In the genomic region with DNA sequence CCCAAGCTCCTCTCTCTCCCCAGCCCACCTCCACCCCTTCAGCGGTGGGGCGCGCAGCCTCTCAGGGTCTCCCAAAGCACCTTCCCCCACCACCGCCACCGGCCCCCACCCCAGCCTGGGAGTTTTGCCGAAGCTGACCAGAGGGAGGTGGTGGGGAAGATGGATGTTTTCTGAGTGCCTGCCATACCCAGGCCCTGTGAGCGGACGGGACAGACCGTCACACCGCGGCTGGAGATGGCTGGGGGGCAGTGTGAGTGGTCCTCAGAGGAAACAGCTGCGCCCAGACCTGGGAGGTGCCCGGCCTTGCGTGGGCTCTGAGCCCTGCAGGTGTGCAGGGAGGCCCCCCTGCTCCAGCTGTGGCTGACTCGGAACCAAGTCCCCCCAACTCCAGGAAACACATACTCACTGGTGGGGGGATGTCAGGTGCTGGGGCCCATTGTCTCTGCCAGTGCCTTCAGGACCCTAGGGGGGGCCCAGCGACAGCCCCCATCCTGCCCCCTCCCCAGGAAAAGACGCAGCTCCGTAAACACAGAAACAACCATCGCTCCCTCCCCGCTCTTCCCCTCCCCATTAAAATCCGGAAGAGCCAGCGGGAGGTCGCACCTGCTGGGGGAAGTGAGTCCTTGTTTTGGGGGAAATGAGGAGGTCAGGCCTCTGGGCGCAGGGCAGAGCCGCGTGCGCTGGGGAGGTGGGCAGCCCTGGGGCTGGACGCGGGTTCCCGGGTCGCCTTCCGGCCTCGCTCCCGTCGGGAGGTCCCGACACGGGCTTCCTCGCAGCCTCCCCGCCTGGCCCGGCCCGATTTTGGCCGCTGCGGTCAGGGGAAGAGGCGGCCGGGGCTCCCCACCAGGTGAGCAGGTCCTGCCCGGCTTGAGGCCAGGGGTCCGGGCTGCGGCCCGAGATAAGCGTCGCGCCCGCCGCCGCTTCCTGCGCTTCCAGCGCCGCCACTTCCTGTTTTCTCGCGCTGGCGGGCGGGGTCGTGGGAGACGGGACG, we compare ENCODE assay signal across 1 cellular context.
TF ChIP-seq lines count a peak whose summit lies in the region.

No MANE protein-coding gene starts in this region.

TF ChIP-seq in K562, 482 proteins besides CTCF, POLR2A, EP300 and RAD21 (continued from another document and continues in another):
- TF ChIP-seq, protein P1, sequence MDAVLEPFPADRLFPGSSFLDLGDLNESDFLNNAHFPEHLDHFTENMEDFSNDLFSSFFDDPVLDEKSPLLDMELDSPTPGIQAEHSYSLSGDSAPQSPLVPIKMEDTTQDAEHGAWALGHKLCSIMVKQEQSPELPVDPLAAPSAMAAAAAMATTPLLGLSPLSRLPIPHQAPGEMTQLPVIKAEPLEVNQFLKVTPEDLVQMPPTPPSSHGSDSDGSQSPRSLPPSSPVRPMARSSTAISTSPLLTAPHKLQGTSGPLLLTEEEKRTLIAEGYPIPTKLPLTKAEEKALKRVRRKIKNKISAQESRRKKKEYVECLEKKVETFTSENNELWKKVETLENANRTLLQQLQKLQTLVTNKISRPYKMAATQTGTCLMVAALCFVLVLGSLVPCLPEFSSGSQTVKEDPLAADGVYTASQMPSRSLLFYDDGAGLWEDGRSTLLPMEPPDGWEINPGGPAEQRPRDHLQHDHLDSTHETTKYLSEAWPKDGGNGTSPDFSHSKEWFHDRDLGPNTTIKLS (IDR thresholded peaks at IDR 0.05; ENCODE audit: borderline replicate concordance, low read depth): no peak
- TF ChIP-seq RAD51 (IDR thresholded peaks at IDR 0.05; ENCODE audit: borderline replicate concordance, low read depth) (no peak), ZNF699 (CRISPR knock-in tag; IDR thresholded peaks at IDR 0.05; ENCODE audit: insufficient replicate concordance) (no peak), EP400 (IDR thresholded peaks at IDR 0.05) (peak; percentile 13; the same call in 1 of the 2 replicates), POLR3G (IDR thresholded peaks at IDR 0.05; ENCODE audit: extremely low read depth, insufficient read length, insufficient replicate concordance) (no peak), CBFA2T3 (IDR thresholded peaks at IDR 0.05) (peak; percentile 76), ARHGAP35 (IDR thresholded peaks at IDR 0.05; ENCODE audit: partially characterized antibody) (no peak), ZNF316 (IDR thresholded peaks at IDR 0.05) (no peak), ZNF436 (CRISPR knock-in tag; IDR thresholded peaks at IDR 0.05) (no peak), PHF20 (IDR thresholded peaks at IDR 0.05; ENCODE audit: partially characterized antibody) (peak; percentile 58), FOXP1 (CRISPR knock-in tag; IDR thresholded peaks at IDR 0.05) (no peak), ZNF589 (CRISPR knock-in tag; IDR thresholded peaks at IDR 0.05; ENCODE audit: low read depth) (no peak), TAF9B (IDR thresholded peaks at IDR 0.05; ENCODE audit: partially characterized antibody) (no peak), BCL6 (CRISPR knock-in tag; IDR thresholded peaks at IDR 0.05) (no peak), POLR2H (tag; IDR thresholded peaks at IDR 0.05; ENCODE audit: low read depth) (no peak), TAF15 (IDR thresholded peaks at IDR 0.05; ENCODE audit: low read depth, low read length) (no peak), MTA1 (IDR thresholded peaks at IDR 0.05; ENCODE audit: borderline replicate concordance) (no peak), ZNF696 (CRISPR knock-in tag; conservative IDR thresholded peaks at IDR 0.05) (no peak), RBM25 (IDR thresholded peaks at IDR 0.05; ENCODE audit: low read depth, low read length, severe bottlenecking) (no peak), NCOA1 (IDR thresholded peaks at IDR 0.05; ENCODE audit: low read depth) (no peak), ZNF354B (CRISPR knock-in tag; IDR thresholded peaks at IDR 0.05) (no peak), NFE2 (IDR thresholded peaks at IDR 0.05; ENCODE audit: low read depth) (no peak), ZNF124 (CRISPR knock-in tag; IDR thresholded peaks at IDR 0.05) (no peak), SPI1 (IDR thresholded peaks at IDR 0.05; ENCODE audit: borderline replicate concordance, low read depth, low read length) (peak; percentile 97), ZNF133 (CRISPR knock-in tag; IDR thresholded peaks at IDR 0.05) (no peak), MBD2 (IDR thresholded peaks at IDR 0.05; ENCODE audit: borderline replicate concordance, low read depth) (no peak)
- TF ChIP-seq, protein P2, sequence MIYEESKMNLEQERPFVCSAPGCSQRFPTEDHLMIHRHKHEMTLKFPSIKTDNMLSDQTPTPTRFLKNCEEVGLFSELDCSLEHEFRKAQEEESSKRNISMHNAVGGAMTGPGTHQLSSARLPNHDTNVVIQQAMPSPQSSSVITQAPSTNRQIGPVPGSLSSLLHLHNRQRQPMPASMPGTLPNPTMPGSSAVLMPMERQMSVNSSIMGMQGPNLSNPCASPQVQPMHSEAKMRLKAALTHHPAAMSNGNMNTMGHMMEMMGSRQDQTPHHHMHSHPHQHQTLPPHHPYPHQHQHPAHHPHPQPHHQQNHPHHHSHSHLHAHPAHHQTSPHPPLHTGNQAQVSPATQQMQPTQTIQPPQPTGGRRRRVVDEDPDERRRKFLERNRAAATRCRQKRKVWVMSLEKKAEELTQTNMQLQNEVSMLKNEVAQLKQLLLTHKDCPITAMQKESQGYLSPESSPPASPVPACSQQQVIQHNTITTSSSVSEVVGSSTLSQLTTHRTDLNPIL (CRISPR knock-in tag; IDR thresholded peaks at IDR 0.05): no peak
- TF ChIP-seq, protein P3, sequence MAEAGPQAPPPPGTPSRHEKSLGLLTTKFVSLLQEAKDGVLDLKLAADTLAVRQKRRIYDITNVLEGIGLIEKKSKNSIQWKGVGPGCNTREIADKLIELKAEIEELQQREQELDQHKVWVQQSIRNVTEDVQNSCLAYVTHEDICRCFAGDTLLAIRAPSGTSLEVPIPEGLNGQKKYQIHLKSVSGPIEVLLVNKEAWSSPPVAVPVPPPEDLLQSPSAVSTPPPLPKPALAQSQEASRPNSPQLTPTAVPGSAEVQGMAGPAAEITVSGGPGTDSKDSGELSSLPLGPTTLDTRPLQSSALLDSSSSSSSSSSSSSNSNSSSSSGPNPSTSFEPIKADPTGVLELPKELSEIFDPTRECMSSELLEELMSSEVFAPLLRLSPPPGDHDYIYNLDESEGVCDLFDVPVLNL (CRISPR knock-in tag; IDR thresholded peaks at IDR 0.05; ENCODE audit: low read depth): no peak
- TF ChIP-seq, protein P4, sequence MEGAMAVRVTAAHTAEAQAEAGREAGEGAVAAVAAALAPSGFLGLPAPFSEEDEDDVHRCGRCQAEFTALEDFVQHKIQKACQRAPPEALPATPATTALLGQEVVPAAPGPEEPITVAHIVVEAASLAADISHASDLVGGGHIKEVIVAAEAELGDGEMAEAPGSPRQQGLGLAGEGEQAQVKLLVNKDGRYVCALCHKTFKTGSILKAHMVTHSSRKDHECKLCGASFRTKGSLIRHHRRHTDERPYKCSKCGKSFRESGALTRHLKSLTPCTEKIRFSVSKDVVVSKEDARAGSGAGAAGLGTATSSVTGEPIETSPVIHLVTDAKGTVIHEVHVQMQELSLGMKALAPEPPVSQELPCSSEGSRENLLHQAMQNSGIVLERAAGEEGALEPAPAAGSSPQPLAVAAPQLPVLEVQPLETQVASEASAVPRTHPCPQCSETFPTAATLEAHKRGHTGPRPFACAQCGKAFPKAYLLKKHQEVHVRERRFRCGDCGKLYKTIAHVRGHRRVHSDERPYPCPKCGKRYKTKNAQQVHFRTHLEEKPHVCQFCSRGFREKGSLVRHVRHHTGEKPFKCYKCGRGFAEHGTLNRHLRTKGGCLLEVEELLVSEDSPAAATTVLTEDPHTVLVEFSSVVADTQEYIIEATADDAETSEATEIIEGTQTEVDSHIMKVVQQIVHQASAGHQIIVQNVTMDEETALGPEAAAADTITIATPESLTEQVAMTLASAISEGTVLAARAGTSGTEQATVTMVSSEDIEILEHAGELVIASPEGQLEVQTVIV (CRISPR knock-in tag; IDR thresholded peaks at IDR 0.05; ENCODE audit: borderline replicate concordance): no peak
- TF ChIP-seq, protein P5, sequence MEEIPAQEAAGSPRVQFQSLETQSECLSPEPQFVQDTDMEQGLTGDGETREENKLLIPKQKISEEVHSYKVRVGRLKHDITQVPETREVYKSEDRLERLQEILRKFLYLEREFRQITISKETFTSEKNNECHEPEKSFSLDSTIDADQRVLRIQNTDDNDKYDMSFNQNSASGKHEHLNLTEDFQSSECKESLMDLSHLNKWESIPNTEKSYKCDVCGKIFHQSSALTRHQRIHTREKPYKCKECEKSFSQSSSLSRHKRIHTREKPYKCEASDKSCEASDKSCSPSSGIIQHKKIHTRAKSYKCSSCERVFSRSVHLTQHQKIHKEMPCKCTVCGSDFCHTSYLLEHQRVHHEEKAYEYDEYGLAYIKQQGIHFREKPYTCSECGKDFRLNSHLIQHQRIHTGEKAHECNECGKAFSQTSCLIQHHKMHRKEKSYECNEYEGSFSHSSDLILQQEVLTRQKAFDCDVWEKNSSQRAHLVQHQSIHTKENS (CRISPR knock-in tag; IDR thresholded peaks at IDR 0.05): no peak
- TF ChIP-seq, protein P6, sequence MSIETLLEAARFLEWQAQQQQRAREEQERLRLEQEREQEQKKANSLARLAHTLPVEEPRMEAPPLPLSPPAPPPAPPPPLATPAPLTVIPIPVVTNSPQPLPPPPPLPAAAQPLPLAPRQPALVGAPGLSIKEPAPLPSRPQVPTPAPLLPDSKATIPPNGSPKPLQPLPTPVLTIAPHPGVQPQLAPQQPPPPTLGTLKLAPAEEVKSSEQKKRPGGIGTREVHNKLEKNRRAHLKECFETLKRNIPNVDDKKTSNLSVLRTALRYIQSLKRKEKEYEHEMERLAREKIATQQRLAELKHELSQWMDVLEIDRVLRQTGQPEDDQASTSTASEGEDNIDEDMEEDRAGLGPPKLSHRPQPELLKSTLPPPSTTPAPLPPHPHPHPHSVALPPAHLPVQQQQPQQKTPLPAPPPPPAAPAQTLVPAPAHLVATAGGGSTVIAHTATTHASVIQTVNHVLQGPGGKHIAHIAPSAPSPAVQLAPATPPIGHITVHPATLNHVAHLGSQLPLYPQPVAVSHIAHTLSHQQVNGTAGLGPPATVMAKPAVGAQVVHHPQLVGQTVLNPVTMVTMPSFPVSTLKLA (conservative IDR thresholded peaks at IDR 0.05): no peak
- TF ChIP-seq, protein P7, sequence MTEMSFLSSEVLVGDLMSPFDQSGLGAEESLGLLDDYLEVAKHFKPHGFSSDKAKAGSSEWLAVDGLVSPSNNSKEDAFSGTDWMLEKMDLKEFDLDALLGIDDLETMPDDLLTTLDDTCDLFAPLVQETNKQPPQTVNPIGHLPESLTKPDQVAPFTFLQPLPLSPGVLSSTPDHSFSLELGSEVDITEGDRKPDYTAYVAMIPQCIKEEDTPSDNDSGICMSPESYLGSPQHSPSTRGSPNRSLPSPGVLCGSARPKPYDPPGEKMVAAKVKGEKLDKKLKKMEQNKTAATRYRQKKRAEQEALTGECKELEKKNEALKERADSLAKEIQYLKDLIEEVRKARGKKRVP (CRISPR knock-in tag; IDR thresholded peaks at IDR 0.05): no peak
- TF ChIP-seq, protein P8, sequence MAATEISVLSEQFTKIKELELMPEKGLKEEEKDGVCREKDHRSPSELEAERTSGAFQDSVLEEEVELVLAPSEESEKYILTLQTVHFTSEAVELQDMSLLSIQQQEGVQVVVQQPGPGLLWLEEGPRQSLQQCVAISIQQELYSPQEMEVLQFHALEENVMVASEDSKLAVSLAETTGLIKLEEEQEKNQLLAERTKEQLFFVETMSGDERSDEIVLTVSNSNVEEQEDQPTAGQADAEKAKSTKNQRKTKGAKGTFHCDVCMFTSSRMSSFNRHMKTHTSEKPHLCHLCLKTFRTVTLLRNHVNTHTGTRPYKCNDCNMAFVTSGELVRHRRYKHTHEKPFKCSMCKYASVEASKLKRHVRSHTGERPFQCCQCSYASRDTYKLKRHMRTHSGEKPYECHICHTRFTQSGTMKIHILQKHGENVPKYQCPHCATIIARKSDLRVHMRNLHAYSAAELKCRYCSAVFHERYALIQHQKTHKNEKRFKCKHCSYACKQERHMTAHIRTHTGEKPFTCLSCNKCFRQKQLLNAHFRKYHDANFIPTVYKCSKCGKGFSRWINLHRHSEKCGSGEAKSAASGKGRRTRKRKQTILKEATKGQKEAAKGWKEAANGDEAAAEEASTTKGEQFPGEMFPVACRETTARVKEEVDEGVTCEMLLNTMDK (IDR thresholded peaks at IDR 0.05; ENCODE audit: borderline replicate concordance, insufficient read depth, low read depth, low read length, poor library complexity, severe bottlenecking): no peak
- TF ChIP-seq, protein P9, sequence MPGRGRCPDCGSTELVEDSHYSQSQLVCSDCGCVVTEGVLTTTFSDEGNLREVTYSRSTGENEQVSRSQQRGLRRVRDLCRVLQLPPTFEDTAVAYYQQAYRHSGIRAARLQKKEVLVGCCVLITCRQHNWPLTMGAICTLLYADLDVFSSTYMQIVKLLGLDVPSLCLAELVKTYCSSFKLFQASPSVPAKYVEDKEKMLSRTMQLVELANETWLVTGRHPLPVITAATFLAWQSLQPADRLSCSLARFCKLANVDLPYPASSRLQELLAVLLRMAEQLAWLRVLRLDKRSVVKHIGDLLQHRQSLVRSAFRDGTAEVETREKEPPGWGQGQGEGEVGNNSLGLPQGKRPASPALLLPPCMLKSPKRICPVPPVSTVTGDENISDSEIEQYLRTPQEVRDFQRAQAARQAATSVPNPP (IDR thresholded peaks at IDR 0.05; ENCODE audit: borderline replicate concordance, insufficient read depth, insufficient read length): no peak
- TF ChIP-seq, protein P10, sequence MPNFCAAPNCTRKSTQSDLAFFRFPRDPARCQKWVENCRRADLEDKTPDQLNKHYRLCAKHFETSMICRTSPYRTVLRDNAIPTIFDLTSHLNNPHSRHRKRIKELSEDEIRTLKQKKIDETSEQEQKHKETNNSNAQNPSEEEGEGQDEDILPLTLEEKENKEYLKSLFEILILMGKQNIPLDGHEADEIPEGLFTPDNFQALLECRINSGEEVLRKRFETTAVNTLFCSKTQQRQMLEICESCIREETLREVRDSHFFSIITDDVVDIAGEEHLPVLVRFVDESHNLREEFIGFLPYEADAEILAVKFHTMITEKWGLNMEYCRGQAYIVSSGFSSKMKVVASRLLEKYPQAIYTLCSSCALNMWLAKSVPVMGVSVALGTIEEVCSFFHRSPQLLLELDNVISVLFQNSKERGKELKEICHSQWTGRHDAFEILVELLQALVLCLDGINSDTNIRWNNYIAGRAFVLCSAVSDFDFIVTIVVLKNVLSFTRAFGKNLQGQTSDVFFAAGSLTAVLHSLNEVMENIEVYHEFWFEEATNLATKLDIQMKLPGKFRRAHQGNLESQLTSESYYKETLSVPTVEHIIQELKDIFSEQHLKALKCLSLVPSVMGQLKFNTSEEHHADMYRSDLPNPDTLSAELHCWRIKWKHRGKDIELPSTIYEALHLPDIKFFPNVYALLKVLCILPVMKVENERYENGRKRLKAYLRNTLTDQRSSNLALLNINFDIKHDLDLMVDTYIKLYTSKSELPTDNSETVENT (CRISPR knock-in tag; IDR thresholded peaks at IDR 0.05): no peak
- TF ChIP-seq, protein P11, sequence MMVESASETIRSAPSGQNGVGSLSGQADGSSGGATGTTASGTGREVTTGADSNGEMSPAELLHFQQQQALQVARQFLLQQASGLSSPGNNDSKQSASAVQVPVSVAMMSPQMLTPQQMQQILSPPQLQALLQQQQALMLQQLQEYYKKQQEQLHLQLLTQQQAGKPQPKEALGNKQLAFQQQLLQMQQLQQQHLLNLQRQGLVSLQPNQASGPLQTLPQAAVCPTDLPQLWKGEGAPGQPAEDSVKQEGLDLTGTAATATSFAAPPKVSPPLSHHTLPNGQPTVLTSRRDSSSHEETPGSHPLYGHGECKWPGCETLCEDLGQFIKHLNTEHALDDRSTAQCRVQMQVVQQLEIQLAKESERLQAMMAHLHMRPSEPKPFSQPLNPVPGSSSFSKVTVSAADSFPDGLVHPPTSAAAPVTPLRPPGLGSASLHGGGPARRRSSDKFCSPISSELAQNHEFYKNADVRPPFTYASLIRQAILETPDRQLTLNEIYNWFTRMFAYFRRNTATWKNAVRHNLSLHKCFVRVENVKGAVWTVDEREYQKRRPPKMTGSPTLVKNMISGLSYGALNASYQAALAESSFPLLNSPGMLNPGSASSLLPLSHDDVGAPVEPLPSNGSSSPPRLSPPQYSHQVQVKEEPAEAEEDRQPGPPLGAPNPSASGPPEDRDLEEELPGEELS (CRISPR knock-in tag; IDR thresholded peaks at IDR 0.05; ENCODE audit: borderline replicate concordance): no peak
- TF ChIP-seq, protein P12, sequence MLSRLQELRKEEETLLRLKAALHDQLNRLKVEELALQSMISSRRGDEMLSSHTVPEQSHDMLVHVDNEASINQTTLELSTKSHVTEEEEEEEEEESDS (CRISPR knock-in tag; IDR thresholded peaks at IDR 0.05): no peak
